ENCODE assay signal across 18 cellular contexts in the genomic region with DNA sequence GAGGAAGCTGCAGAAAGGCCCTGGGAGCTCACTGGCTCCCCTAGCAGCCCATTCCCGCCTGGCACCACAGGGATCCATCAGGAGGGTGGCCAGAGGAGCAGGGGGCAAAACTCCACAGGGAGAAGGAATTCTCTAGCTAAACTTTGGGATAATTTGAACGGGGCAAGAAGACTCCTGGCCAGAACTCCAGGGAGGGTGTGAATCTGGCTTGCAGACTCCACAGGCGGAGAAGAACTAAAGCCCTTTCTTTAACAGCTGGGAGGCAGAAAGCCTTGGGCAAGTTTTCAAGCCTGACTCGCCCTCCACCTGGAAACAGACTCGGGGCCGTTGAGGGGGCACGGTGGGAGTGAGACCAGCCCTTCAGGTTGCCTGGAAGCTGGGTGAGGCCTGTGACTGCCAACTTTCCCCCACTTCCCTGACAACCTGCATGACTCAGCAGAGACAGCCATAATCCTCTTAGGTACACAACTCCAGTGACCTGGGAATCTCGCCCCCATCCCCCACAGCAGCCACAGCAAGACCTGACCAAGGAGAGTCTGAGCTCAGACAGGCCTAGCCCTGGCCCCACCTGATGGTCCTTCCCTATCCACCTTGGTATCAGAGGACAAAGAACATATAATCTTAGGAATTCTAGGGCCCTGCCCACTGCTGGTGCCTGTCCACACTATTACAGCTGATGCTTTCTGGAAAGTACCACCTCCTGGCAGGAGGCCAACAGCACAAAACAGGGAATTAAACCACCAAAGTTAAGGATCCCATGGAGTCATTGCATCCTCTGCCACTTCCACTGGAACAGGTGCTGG. TPM values are rescaled to one million over a fixed set of nuclear protein-coding genes. Genes with fewer than 3 reads are reported as not detected.
A peak's percentile ranks its signal among the peaks of the same experiment; 100 is the strongest.
DNase-seq lines count a peak whose midpoint lies in the region; ATAC-seq and TF ChIP-seq lines count a peak whose summit lies in the region.
"Had no signal": no experiment of that assay in that cellular context is flagged by ENCODE, and none has a peak within 500 bp of the region (broad histone marks: within the 10 kb centered on the region; RNA-seq: fewer than 3 reads in every experiment).

No MANE protein-coding gene starts in this region.

- H3K9me3 ChIP-seq in mammary epithelial cell (replicated peaks; ENCODE audit: insufficient read depth, low read length) = no peaks in the 10 kb centered on the region
- H3K9me3 ChIP-seq in CD4-positive, alpha-beta T cell (ENCODE audit: control insufficient read depth, low read length) = peaks cover 7% of the 10 kb centered on the region

- H4K20me1 ChIP-seq in mammary epithelial cell (ENCODE audit: insufficient read depth, low read length) = no peaks in the 10 kb centered on the region
- H4K20me1 ChIP-seq: BLaER1 had no signal

- peaks cover 8% of the 10 kb centered on the region for H3K9me3 Mint-ChIP-seq in CD4-positive, alpha-beta T cell

- no peaks in the 10 kb centered on the region for H3K27me3 Mint-ChIP-seq in CD4-positive, alpha-beta T cell

- H3K4me1 Mint-ChIP-seq in CD4-positive, alpha-beta T cell (ENCODE audit: low read depth) = no peaks in the 10 kb centered on the region

- H3K27ac Mint-ChIP-seq in CD4-positive, alpha-beta T cell = no peak overlapping the region
- H3K27ac Mint-ChIP-seq: nephron progenitor cell had no signal

- WGBS in mammary epithelial cell (ENCODE audit: low coverage, missing lambda C conversion rate) = 37% methylated on average over 8 of the region's 8 CpGs

- peak overlapping the region; percentile 79 for H2AFZ ChIP-seq in mammary epithelial cell (ENCODE audit: low read depth, low read length)

- H3K36me3 Mint-ChIP-seq in CD4-positive, alpha-beta T cell (ENCODE audit: low read depth) = peaks cover 5% of the 10 kb centered on the region

- POLR2A ChIA-PET in CD4-positive, alpha-beta T cell (lab: Charles Lee) = no interaction called here

- DNase-seq in LoVo (ENCODE audit: low spot score) (peak; percentile 55), mammary epithelial cell (peak; percentile 48), left lobe of liver (ENCODE audit: low spot score) (no peak), ureter (ENCODE audit: low spot score) (peak; percentile 53), NCI-H2107 (lab: John Stamatoyannopoulos, UW) (no peak)
- no peak for DNase-seq in CD4-positive, alpha-beta T cell
- DNase-seq: activated CD4-positive, CD25-positive, alpha-beta regulatory T cell; activated CD8-positive, alpha-beta memory T cell treated with anti-CD3 and anti-CD28 coated beads, Interleukin-2, amount 50 U/mL, for 48 hours; DND-41; nephron progenitor cell; RPMI8226; T-helper 1 cell had no signal

- H3K4me3 ChIP-seq in mammary epithelial cell (replicated peaks in 1 of 3; ENCODE audit: insufficient read depth in 1 of 3, low read depth in 2 of 3, low read length in 3 of 3) = no peak overlapping the region
- H3K4me3 ChIP-seq: BLaER1, cardiac muscle cell had no signal

- TF ChIP-seq CTCF in mammary epithelial cell (conservative IDR thresholded peaks at IDR 0.05 in 1 of 2, IDR thresholded peaks at IDR 0.05 in 1 of 2; ENCODE audit: extremely low read depth in 1 of 2, insufficient read depth in 1 of 2, low read depth in 1 of 2, low read length in 2 of 2) = no peak
- no peak for TF ChIP-seq CTCF in CD4-positive, alpha-beta T cell (IDR thresholded peaks at IDR 0.05)

- no peaks in the 10 kb centered on the region for H3K36me3 ChIP-seq in mammary epithelial cell (ENCODE audit: insufficient read depth, low read length)
- H3K36me3 ChIP-seq: cardiac muscle cell had no signal

- peaks cover 19% of the 10 kb centered on the region for H3K4me1 ChIP-seq in mammary epithelial cell (ENCODE audit: insufficient read depth, low read length)

- intact Hi-C loops in mammary epithelial cell (cut with micrococcal nuclease) = no loop called here
- intact Hi-C loops in CD4-positive, alpha-beta T cell (cut with DNase I, micrococcal nuclease) = no loop called here

- CTCF ChIA-PET in mammary epithelial cell (lab: Charles Lee; ENCODE audit: low non-redundant PET) = no interaction called here
- CTCF ChIA-PET in CD4-positive, alpha-beta T cell (lab: Charles Lee) = interaction anchor here (0.6 kb wide), 1 partner anchor 30 kb away, joined by 4 read pairs; no protein-coding TSS in a partner anchor

- dilution Hi-C loops in mammary epithelial cell (cut with HindIII; ENCODE audit: low sequenced_read_pairs) = no loop called here

- H3K9ac ChIP-seq in mammary epithelial cell (ENCODE audit: insufficient read depth, low read length) = no peak overlapping the region
- H3K9ac ChIP-seq: BLaER1 had no signal

- H3K27me3 ChIP-seq in mammary epithelial cell (ENCODE audit: insufficient read depth, low read length) = no peaks in the 10 kb centered on the region
- no peaks in the 10 kb centered on the region for H3K27me3 ChIP-seq in CD4-positive, alpha-beta T cell (ENCODE audit: control insufficient read depth, insufficient read depth, low read length)
- H3K27me3 ChIP-seq: BLaER1, cardiac muscle cell had no signal

- H3K4me2 ChIP-seq in mammary epithelial cell (ENCODE audit: insufficient read depth, low read depth, low read length) = peak overlapping the region; percentile 7
- H3K4me2 ChIP-seq: BLaER1 had no signal

- ATAC-seq in left lobe of liver (peak; percentile 21), HG02759 (IDR thresholded peaks at IDR 0.05; ENCODE audit: unreplicated experiment) (no peak)
- ATAC-seq in CD4-positive, alpha-beta T cell (ENCODE audit: poor library complexity) = no peak
- ATAC-seq: activated naive CD4-positive, alpha-beta T cell treated with anti-CD3 and anti-CD28 coated beads, Interleukin-2, amount 50 U/mL, for 72 hours had no signal

- peak overlapping the region; percentile 18 for H3K27ac ChIP-seq in mammary epithelial cell (ENCODE audit: insufficient read depth, low read depth, low read length)
- H3K27ac ChIP-seq in CD4-positive, alpha-beta T cell (ENCODE audit: low read depth, low read length) = no peak overlapping the region
- H3K27ac ChIP-seq: BLaER1, cardiac muscle cell had no signal

- H3K4me3 Mint-ChIP-seq in CD4-positive, alpha-beta T cell = no peak overlapping the region
- H3K4me3 Mint-ChIP-seq: nephron progenitor cell had no signal

- no peaks in the 10 kb centered on the region for H3K79me2 ChIP-seq in mammary epithelial cell (ENCODE audit: insufficient read depth, low read length)

- BruUV-seq in mammary epithelial cell (replicated peaks; lab: Mats Ljungman, UMichigan) = no TSS peak

- in situ Hi-C loops in mammary epithelial cell (cut with MboI; ENCODE audit: low sequenced_read_pairs in 2 of 2) = no loop called here

RNA-seq across cellular contexts. Expression of a gene that starts 28.7 kb away (rescaled TPM):
- total RNA-seq in mammary epithelial cell (10 to 100 TPM in 1 of 2 donors, under 1 TPM in 1; 0.31 to 19.7 TPM), left lobe of liver (153 TPM), ureter (8.1 TPM)
- polyA plus RNA-seq in mammary epithelial cell = 0.42 TPM
- polyA minus RNA-seq in mammary epithelial cell = 4.1 TPM
- total RNA-seq in CD4-positive, alpha-beta T cell = under 1 TPM; 0.22 to 0.31 TPM
- total RNA-seq: cardiac muscle cell, HT1080 had no signal
- polyA plus RNA-seq: cardiac muscle cell had no signal

RNA-seq across cellular contexts. Expression of a gene that starts 54.9 kb away (rescaled TPM):
- total RNA-seq in mammary epithelial cell (not detected), left lobe of liver (0.23 TPM), ureter (5.6 TPM)
- polyA plus RNA-seq in mammary epithelial cell = not detected
- polyA minus RNA-seq in mammary epithelial cell = not detected
- under 1 TPM in 1 of 2 experiments, not detected in 1; 0.08 TPM for total RNA-seq in CD4-positive, alpha-beta T cell
- total RNA-seq: cardiac muscle cell, HT1080, lung microvascular endothelial cell had no signal
- polyA plus RNA-seq: cardiac muscle cell had no signal

Comparison
In these comparisons a context has a peak if more than half of its experiments do, and no peak if none do; other contexts are left out.
1. DNase-seq: peak in LoVo (single experiment), mammary epithelial cell (single experiment) and ureter (single experiment); none in left lobe of liver (single experiment), CD4-positive, alpha-beta T cell (0 of 10) and NCI-H2107 (single experiment).